Comparison of ENCODE assay signal across 16 cellular contexts in the genomic region with DNA sequence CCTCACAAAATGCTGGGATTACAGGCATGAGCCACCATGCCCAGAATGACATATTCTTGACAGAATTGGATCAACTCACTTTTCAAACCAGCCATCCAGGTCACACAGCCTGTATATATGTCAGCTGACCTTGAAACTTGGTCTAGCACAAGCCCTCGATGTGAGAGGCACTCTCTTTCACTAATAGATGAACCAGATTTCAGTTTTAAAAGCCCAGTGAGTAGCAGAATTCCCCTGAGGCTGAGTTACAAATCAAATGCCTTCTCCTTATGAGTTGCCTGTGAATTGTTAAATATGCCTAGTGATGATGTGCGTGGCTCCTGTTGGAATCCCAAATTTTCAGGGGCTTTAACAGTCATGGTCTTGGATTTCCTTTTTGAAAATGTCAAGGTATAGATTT.
DNase-seq lines count a peak whose midpoint lies in the region; ATAC-seq lines count a peak whose summit lies in the region.
"Had no signal": no experiment of that assay in that cellular context is flagged by ENCODE, and none has a peak within 500 bp of the region (broad histone marks: within the 10 kb centered on the region; RNA-seq: fewer than 3 reads in every experiment).

No MANE protein-coding gene starts in this region.

- intact Hi-C loops in CD4-positive, alpha-beta memory T cell (cut with micrococcal nuclease), result no loop called here
- intact Hi-C loops in left cardiac atrium (cut with DNase I), result no loop called here

- H3K27ac ChIP-seq in CD4-positive, alpha-beta memory T cell (ENCODE audit: low read depth, low read length), result no peak overlapping the region
- H3K27ac ChIP-seq: gastrocnemius medialis, neutrophil, SJSA1 had no signal

- no peak for DNase-seq in CD4-positive, alpha-beta memory T cell
- no peak for DNase-seq in activated CD4-positive, alpha-beta memory T cell treated with anti-CD3 and anti-CD28 coated beads, Interleukin-2, amount 10 ng/mL, durations not matched to agents 7 days and 5 days
- DNase-seq in medulla oblongata (ENCODE audit: extremely low spot score) (no peak), left cardiac atrium (no peak), islet precursor cell (no peak)
- DNase-seq: activated naive CD8-positive, alpha-beta T cell treated with anti-CD3 and anti-CD28 coated beads, Interleukin-2, amount 10 ng/mL, durations not matched to agents 7 days and 5 days; AML-193; dermis blood vessel endothelial cell; gastrocnemius medialis; NCI-H524; stimulated activated CD8-positive, alpha-beta memory T cell treated with anti-CD3 and anti-CD28 coated beads, Interleukin-4, amount 100 ng/mL, for 48 hours had no signal

- H3K36me3 Mint-ChIP-seq in CD4-positive, alpha-beta memory T cell, result peaks cover 31 to 53% of the 10 kb centered on the region in 2 donors
- H3K36me3 Mint-ChIP-seq in activated CD4-positive, alpha-beta memory T cell treated with anti-CD3 and anti-CD28 coated beads, Interleukin-2, amount 10 ng/mL, durations not matched to agents 7 days and 5 days (ENCODE audit: low read depth), result peaks cover 52% of the 10 kb centered on the region

- H3K27me3 ChIP-seq in CD4-positive, alpha-beta memory T cell (ENCODE audit: insufficient read depth, low read length), result no peaks in the 10 kb centered on the region
- H3K27me3 ChIP-seq: gastrocnemius medialis, neutrophil had no signal

- H3K4me1 Mint-ChIP-seq in CD4-positive, alpha-beta memory T cell, result peaks cover 27 to 47% (median 34%) of the 10 kb centered on the region in 4 donors
- peaks cover 34% of the 10 kb centered on the region for H3K4me1 Mint-ChIP-seq in activated CD4-positive, alpha-beta memory T cell treated with anti-CD3 and anti-CD28 coated beads, Interleukin-2, amount 10 ng/mL, durations not matched to agents 7 days and 5 days

- H3K36me3 ChIP-seq in CD4-positive, alpha-beta memory T cell (ENCODE audit: insufficient read depth, low read length), result peaks cover 42% of the 10 kb centered on the region
- H3K36me3 ChIP-seq: gastrocnemius medialis, neutrophil, SJSA1 had no signal

- no peaks in the 10 kb centered on the region for H3K27me3 Mint-ChIP-seq in CD4-positive, alpha-beta memory T cell
- no peaks in the 10 kb centered on the region for H3K27me3 Mint-ChIP-seq in activated CD4-positive, alpha-beta memory T cell treated with anti-CD3 and anti-CD28 coated beads, Interleukin-2, amount 10 ng/mL, durations not matched to agents 7 days and 5 days
- H3K27me3 Mint-ChIP-seq: activated naive CD8-positive, alpha-beta T cell treated with anti-CD3 and anti-CD28 coated beads, Interleukin-2, amount 10 ng/mL, durations not matched to agents 7 days and 5 days had no signal

- no peaks in the 10 kb centered on the region for H3K9me3 ChIP-seq in CD4-positive, alpha-beta memory T cell (ENCODE audit: control insufficient read depth in 1 of 2, low read length in 2 of 2)
- H3K9me3 ChIP-seq: gastrocnemius medialis, neutrophil, SJSA1 had no signal

- H3K4me1 ChIP-seq in CD4-positive, alpha-beta memory T cell (ENCODE audit: insufficient read depth, low read length), result peaks cover 50% of the 10 kb centered on the region
- H3K4me1 ChIP-seq: SJSA1 had no signal

- H3K4me3 ChIP-seq in CD4-positive, alpha-beta memory T cell (ENCODE audit: low read length in 2 of 2), result no peak overlapping the region
- H3K4me3 ChIP-seq: gastrocnemius medialis, SJSA1 had no signal

- no peak overlapping the region for H3K4me3 Mint-ChIP-seq in CD4-positive, alpha-beta memory T cell
- H3K4me3 Mint-ChIP-seq in activated CD4-positive, alpha-beta memory T cell treated with anti-CD3 and anti-CD28 coated beads, Interleukin-2, amount 10 ng/mL, durations not matched to agents 7 days and 5 days, result no peak overlapping the region
- H3K4me3 Mint-ChIP-seq: activated naive CD8-positive, alpha-beta T cell treated with anti-CD3 and anti-CD28 coated beads, Interleukin-2, amount 10 ng/mL, durations not matched to agents 7 days and 5 days had no signal

- POLR2A ChIA-PET in CD4-positive, alpha-beta memory T cell (lab: Charles Lee; ENCODE audit: partially characterized antibody), result interaction anchor here (1.3 to 3.0 kb wide), 3 partner anchors 12 to 88 kb away, joined by 4 to 18 read pairs (median 5); partner anchors contain the start of gene CD247
- POLR2A ChIA-PET in activated CD4-positive, alpha-beta memory T cell treated with anti-CD3 and anti-CD28 coated beads, Interleukin-2, amount 10 ng/mL, durations not matched to agents 7 days and 5 days (lab: Charles Lee), result interaction anchor here (1.6 to 2.7 kb wide), 2 partner anchors 8 to 18 kb away, joined by 4 to 8 read pairs; no protein-coding TSS in a partner anchor

- peak overlapping the region in 6 of 7 donors; percentile 48 to 83 (median 58) for H3K27ac Mint-ChIP-seq in CD4-positive, alpha-beta memory T cell
- peak overlapping the region; percentile 28 for H3K27ac Mint-ChIP-seq in activated CD4-positive, alpha-beta memory T cell treated with anti-CD3 and anti-CD28 coated beads, Interleukin-2, amount 10 ng/mL, durations not matched to agents 7 days and 5 days

- no peaks in the 10 kb centered on the region for H3K9me3 Mint-ChIP-seq in CD4-positive, alpha-beta memory T cell
- H3K9me3 Mint-ChIP-seq in activated CD4-positive, alpha-beta memory T cell treated with anti-CD3 and anti-CD28 coated beads, Interleukin-2, amount 10 ng/mL, durations not matched to agents 7 days and 5 days, result no peaks in the 10 kb centered on the region
- H3K9me3 Mint-ChIP-seq: activated naive CD8-positive, alpha-beta T cell treated with anti-CD3 and anti-CD28 coated beads, Interleukin-2, amount 10 ng/mL, durations not matched to agents 7 days and 5 days had no signal

- peak; percentile 53 for ATAC-seq in GM19043 (IDR thresholded peaks at IDR 0.05; ENCODE audit: low read depth, unreplicated experiment)
- ATAC-seq in HG02759 (IDR thresholded peaks at IDR 0.05; ENCODE audit: unreplicated experiment), result peak; percentile 48
- no peak for ATAC-seq in GM18520 (IDR thresholded peaks at IDR 0.05; ENCODE audit: unreplicated experiment)
- ATAC-seq in left cardiac atrium, result no peak
- ATAC-seq: gastrocnemius medialis had no signal

- CTCF ChIA-PET in CD4-positive, alpha-beta memory T cell (lab: Charles Lee; ENCODE audit: partially characterized antibody), result interaction anchor here (1.1 to 3.1 kb wide), 3 partner anchors 18 to 103 kb away, joined by 4 to 13 read pairs (median 6); partner anchors contain the start of gene CD247
- CTCF ChIA-PET in activated CD4-positive, alpha-beta memory T cell treated with anti-CD3 and anti-CD28 coated beads, Interleukin-2, amount 10 ng/mL, durations not matched to agents 7 days and 5 days (lab: Charles Lee), result interaction anchor here (1.7 kb wide), 1 partner anchor 111 kb away, joined by 3 read pairs; no protein-coding TSS in a partner anchor

Comparison
In these comparisons a context has a peak if more than half of its experiments do, and no peak if none do; other contexts are left out.
1. ATAC-seq: peak in GM19043 (single experiment) and HG02759 (single experiment); none in GM18520 (single experiment) and left cardiac atrium (0 of 2).